Comparison of ENCODE assay signal across 13 cellular contexts in genomic region chr10:62454696-62455451, GRCh38.
A peak's percentile ranks its signal among the peaks of the same experiment; 100 is the strongest.
DNase-seq lines count a peak whose midpoint lies in the region; ATAC-seq and TF ChIP-seq lines count a peak whose summit lies in the region.
"Had no signal": no experiment of that assay in that cellular context is flagged by ENCODE, and none has a peak within 500 bp of the region (broad histone marks: within the 10 kb centered on the region; RNA-seq: fewer than 3 reads in every experiment).

No MANE protein-coding gene starts in this region.

- 48 to 72% (median 57%) methylated on average over 3 of the region's 3 CpGs for WGBS in psoas muscle, 3 donors

- H3K36me3 ChIP-seq in PC-3 (ENCODE audit: low read depth, low read length), result no peaks in the 10 kb centered on the region
- H3K36me3 ChIP-seq in psoas muscle (ENCODE audit: insufficient read depth in 1 of 2, low read depth in 1 of 2), result no peaks in the 10 kb centered on the region
- H3K36me3 ChIP-seq: pancreas had no signal

- H3K27me3 ChIP-seq in PC-3 (ENCODE audit: low read length) (no peaks in the 10 kb centered on the region), psoas muscle (ENCODE audit: insufficient read depth in 3 of 3, low read length in 2 of 3) (no peaks in the 10 kb centered on the region)
- H3K27me3 ChIP-seq: pancreas had no signal

- peaks cover 13% of the 10 kb centered on the region for H3K4me1 Mint-ChIP-seq in activated T-helper 2 cell treated with anti-CD3 and anti-CD28 coated beads, Interferon-gamma antibody, Interleukin-2, Interleukin-4, amounts not matched to agents 10 μg/mL and 5 μg/mL and 100 μg/mL, durations not matched to agents 14 hours and 24 hours and 36 hours (ENCODE audit: low read depth)

- H3K9me3 ChIP-seq in PC-3 (ENCODE audit: low read length) (no peaks in the 10 kb centered on the region), psoas muscle (no peaks in the 10 kb centered on the region)
- H3K9me3 ChIP-seq: pancreas had no signal

- H3K9me3 Mint-ChIP-seq in activated T-helper 2 cell treated with anti-CD3 and anti-CD28 coated beads, Interferon-gamma antibody, Interleukin-2, Interleukin-4, amounts not matched to agents 10 μg/mL and 5 μg/mL and 100 μg/mL, durations not matched to agents 14 hours and 24 hours and 36 hours, result no peaks in the 10 kb centered on the region
- H3K9me3 Mint-ChIP-seq: activated CD8-positive, alpha-beta T cell treated with anti-CD3 and anti-CD28 coated beads for 36 hours; central memory CD8-positive, alpha-beta T cell had no signal

- peaks cover 14% of the 10 kb centered on the region for H3K27me3 Mint-ChIP-seq in activated T-helper 2 cell treated with anti-CD3 and anti-CD28 coated beads, Interferon-gamma antibody, Interleukin-2, Interleukin-4, amounts not matched to agents 10 μg/mL and 5 μg/mL and 100 μg/mL, durations not matched to agents 14 hours and 24 hours and 36 hours (ENCODE audit: low read depth)
- H3K27me3 Mint-ChIP-seq: central memory CD8-positive, alpha-beta T cell had no signal

- H3K4me3 ChIP-seq in PC-3 (ENCODE audit: low read length) (peak overlapping the region; percentile 3; the same call in 1 of the 2 replicates), psoas muscle (no peak overlapping the region)
- H3K4me3 ChIP-seq: pancreas had no signal

- H3K4me1 ChIP-seq in PC-3 (ENCODE audit: insufficient read depth, low read length), result peaks cover 14% of the 10 kb centered on the region
- no peaks in the 10 kb centered on the region for H3K4me1 ChIP-seq in psoas muscle
- H3K4me1 ChIP-seq: pancreas had no signal

- peak overlapping the region; percentile 46 for H2AFZ ChIP-seq in PC-3 (ENCODE audit: low read length)

- ATAC-seq in PC-3, result peak; percentile 100
- peak in 3 of 4 donors; percentile 59 to 80 (median 71) for ATAC-seq in psoas muscle
- ATAC-seq: activated CD8-positive, alpha-beta T cell treated with anti-CD3 and anti-CD28 coated beads for 36 hours had no signal

- no peaks in the 10 kb centered on the region for H3K9me2 ChIP-seq in PC-3 (replicated peaks; ENCODE audit: low read length)

- no TSS peak for BruUV-seq in PC-3 (replicated peaks; lab: Mats Ljungman, UMichigan)

- peak; percentile 34 for DNase-seq in ELF-1 (ENCODE audit: low read depth, low spot score)
- DNase-seq in PC-3, result peak; percentile 99
- peak; percentile 54 for DNase-seq in fibroblast of peridontal ligament (ENCODE audit: extremely low read depth)
- DNase-seq in psoas muscle, result peak; percentile 43 to 64
- no peak for DNase-seq in NCI-H2081 treated with DMSO at 0.1 percent for 48 hours (lab: John Stamatoyannopoulos, UW)
- no peak for DNase-seq in activated T-helper 2 cell treated with anti-CD3 and anti-CD28 coated beads, Interferon-gamma antibody, Interleukin-2, Interleukin-4, amounts not matched to agents 10 μg/mL and 5 μg/mL and 100 μg/mL, durations not matched to agents 14 hours and 24 hours and 36 hours (ENCODE audit: low spot score)
- DNase-seq in GM10248 (ENCODE audit: extremely low spot score), result no peak
- no peak for DNase-seq in HuH-7.5 (ENCODE audit: low spot score)
- DNase-seq: activated CD8-positive, alpha-beta T cell treated with anti-CD3 and anti-CD28 coated beads for 36 hours; DMS153; NCI-H1105 treated with DMSO at 0.1 percent for 48 hours; pancreas had no signal

- no peak overlapping the region for H3K27ac ChIP-seq in PC-3 (ENCODE audit: low read length)
- no peak overlapping the region for H3K27ac ChIP-seq in psoas muscle
- H3K27ac ChIP-seq: pancreas had no signal

- H3K4me2 ChIP-seq in PC-3 (ENCODE audit: low read length), result peak overlapping the region; percentile 45

- H3K9ac ChIP-seq in PC-3 (ENCODE audit: low read length), result no peak overlapping the region

- no peaks in the 10 kb centered on the region for H3F3A ChIP-seq in PC-3 (ENCODE audit: low read length, unreplicated experiment)

- H3K27ac Mint-ChIP-seq in activated T-helper 2 cell treated with anti-CD3 and anti-CD28 coated beads, Interferon-gamma antibody, Interleukin-2, Interleukin-4, amounts not matched to agents 10 μg/mL and 5 μg/mL and 100 μg/mL, durations not matched to agents 14 hours and 24 hours and 36 hours, result no peak overlapping the region
- H3K27ac Mint-ChIP-seq: activated CD8-positive, alpha-beta T cell treated with anti-CD3 and anti-CD28 coated beads for 36 hours had no signal

- intact Hi-C loops in PC-3 (cut with micrococcal nuclease), result no loop called here
- intact Hi-C loops in psoas muscle (cut with DNase I), result no loop called here
- intact Hi-C loops in activated T-helper 2 cell treated with anti-CD3 and anti-CD28 coated beads, Interferon-gamma antibody, Interleukin-2, Interleukin-4, amounts not matched to agents 10 μg/mL and 5 μg/mL and 100 μg/mL, durations not matched to agents 14 hours and 24 hours and 36 hours (cut with micrococcal nuclease), result no loop called here

- CTCF ChIA-PET in PC-3 (lab: Charles Lee) (interaction anchor here (0.6 to 2.0 kb wide), 6 partner anchors 17 to 1205 kb away, joined by 3 to 8 read pairs (median 3); no protein-coding TSS in a partner anchor), GM10248 (lab: Yijun Ruan, JAX) (interaction anchor here (1.0 to 4.4 kb wide), 2 partner anchors 17 to 712 kb away, joined by 4 to 34 read pairs; no protein-coding TSS in a partner anchor)

- POLR2A ChIA-PET in PC-3 (lab: Charles Lee; ENCODE audit: unreplicated experiment) (no interaction called here), GM10248 (lab: Yijun Ruan, JAX) (no interaction called here)

- no peaks in the 10 kb centered on the region for H4K20me1 ChIP-seq in PC-3 (ENCODE audit: low read length)

- H3K4me3 Mint-ChIP-seq in activated T-helper 2 cell treated with anti-CD3 and anti-CD28 coated beads, Interferon-gamma antibody, Interleukin-2, Interleukin-4, amounts not matched to agents 10 μg/mL and 5 μg/mL and 100 μg/mL, durations not matched to agents 14 hours and 24 hours and 36 hours (ENCODE audit: low read depth), result no peak overlapping the region
- H3K4me3 Mint-ChIP-seq: activated CD8-positive, alpha-beta T cell treated with anti-CD3 and anti-CD28 coated beads for 36 hours; central memory CD8-positive, alpha-beta T cell had no signal

- TF ChIP-seq CTCF in PC-3 (conservative IDR thresholded peaks at IDR 0.05; ENCODE audit: low read depth, low read length) (no peak), psoas muscle (IDR thresholded peaks at IDR 0.05) (no peak), GM10248 (IDR thresholded peaks at IDR 0.05; ENCODE audit: control extremely low read depth, extremely low read depth, low read depth, missing control alignments) (no peak)

- H3K79me2 ChIP-seq in PC-3 (ENCODE audit: low read length), result no peaks in the 10 kb centered on the region

- no peaks in the 10 kb centered on the region for H3K36me3 Mint-ChIP-seq in activated T-helper 2 cell treated with anti-CD3 and anti-CD28 coated beads, Interferon-gamma antibody, Interleukin-2, Interleukin-4, amounts not matched to agents 10 μg/mL and 5 μg/mL and 100 μg/mL, durations not matched to agents 14 hours and 24 hours and 36 hours (ENCODE audit: low read depth)

Comparison
In these comparisons a context has a peak if more than half of its experiments do, and no peak if none do; other contexts are left out.
1. DNase-seq: peak in ELF-1 (single experiment), PC-3 (single experiment), fibroblast of peridontal ligament (single experiment) and psoas muscle (2 of 2); none in NCI-H2081 treated with DMSO at 0.1 percent for 48 hours (single experiment), activated T-helper 2 cell treated with anti-CD3 and anti-CD28 coated beads, Interferon-gamma antibody, Interleukin-2, Interleukin-4, amounts not matched to agents 10 μg/mL and 5 μg/mL and 100 μg/mL, durations not matched to agents 14 hours and 24 hours and 36 hours (single experiment), GM10248 (single experiment) and HuH-7.5 (single experiment).